Comparison of ENCODE assay signal across 8 cellular contexts in the genomic region with DNA sequence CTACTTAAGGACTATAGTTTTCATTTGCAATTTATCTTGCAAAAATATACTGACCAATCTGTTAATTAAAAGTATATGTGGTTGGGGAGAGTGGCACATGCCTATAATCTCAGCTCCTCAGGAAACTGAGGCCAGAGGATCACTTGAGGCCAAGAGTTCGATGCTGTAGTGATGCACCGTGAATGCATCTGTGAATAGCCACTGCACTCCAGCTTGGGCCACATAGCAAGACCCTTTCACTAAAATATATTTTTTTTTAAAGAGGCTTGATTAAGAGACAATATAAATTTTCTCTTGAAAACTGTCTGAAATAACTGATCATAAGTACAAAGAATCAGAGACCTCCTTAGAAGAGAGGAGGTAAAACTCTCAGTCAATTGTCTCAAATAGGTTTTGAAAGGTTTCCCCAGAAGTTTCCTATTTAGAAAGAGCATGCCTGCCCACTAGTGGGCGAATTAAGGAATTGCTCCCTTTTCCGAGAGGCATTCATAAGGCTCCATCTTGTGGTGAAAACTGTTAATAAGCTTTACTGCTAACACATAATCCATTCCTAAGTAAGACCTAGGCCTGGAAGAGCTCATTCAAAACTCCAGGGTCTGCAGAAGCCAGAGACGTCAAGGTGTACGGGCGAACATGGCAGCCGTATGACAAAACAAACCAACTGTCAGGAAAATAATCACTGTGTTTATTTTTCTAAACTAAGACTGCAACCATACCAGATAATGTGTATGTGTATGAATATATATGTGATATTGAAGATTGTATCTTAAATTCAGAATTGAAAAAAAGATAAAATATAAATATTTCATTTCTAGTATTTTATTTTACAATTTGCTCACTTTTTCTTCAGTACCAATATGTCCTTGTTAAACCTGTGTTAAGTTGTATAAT. TPM values are rescaled to one million over a fixed set of nuclear protein-coding genes. Genes with fewer than 3 reads are reported as not detected.
DNase-seq lines count a peak whose midpoint lies in the region; ATAC-seq and TF ChIP-seq lines count a peak whose summit lies in the region.

No MANE protein-coding gene starts in this region.

- peak; percentile 63 for DNase-seq in Calu3
- DNase-seq in NCI-H526 (lab: John Stamatoyannopoulos, UW), result peak; percentile 81 to 91
- DNase-seq in activated CD4-positive, alpha-beta T cell treated with anti-CD3 and anti-CD28 coated beads for 4 hours, result peak; percentile 39 to 61
- peak; percentile 54 for DNase-seq in ecto neural progenitor cell (ENCODE audit: low spot score)
- DNase-seq in memory B cell (ENCODE audit: low spot score in 2 of 2), result peak; percentile 53 to 77
- DNase-seq in stimulated activated CD8-positive, alpha-beta memory T cell treated with anti-CD3 and anti-CD28 coated beads, Interleukin-4, amount 100 ng/mL, for 48 hours, result peak; percentile 66

- H3K27ac Mint-ChIP-seq in Calu3 (ENCODE audit: unreplicated experiment), result no peak overlapping the region
- no peak overlapping the region for H3K27ac Mint-ChIP-seq in memory B cell

- H3K9me3 Mint-ChIP-seq in Calu3 (ENCODE audit: low read depth, unreplicated experiment) (no peaks in the 10 kb centered on the region), memory B cell (peaks cover 4% of the 10 kb centered on the region)

- no TSS peak for BruUV-seq in Calu3 (replicated peaks; lab: Mats Ljungman, UMichigan)

- intact Hi-C loops in Calu3 (cut with micrococcal nuclease; ENCODE audit: unreplicated experiment), result loop anchor here (1.0 to 10.0 kb wide), 4 partner anchors 93 to 363 kb away; partner anchors contain the start of gene TRPV6

- H3K27me3 Mint-ChIP-seq in Calu3 (ENCODE audit: unreplicated experiment), result peaks cover 26% of the 10 kb centered on the region
- H3K27me3 Mint-ChIP-seq in memory B cell, result no peaks in the 10 kb centered on the region

- TF ChIP-seq CTCF in Calu3 (IDR thresholded peaks at IDR 0.05; ENCODE audit: unreplicated experiment), result peak; percentile 96

- no peaks in the 10 kb centered on the region for H3K36me3 Mint-ChIP-seq in Calu3 (ENCODE audit: insufficient read depth, unreplicated experiment)
- H3K36me3 Mint-ChIP-seq in memory B cell, result peaks cover 4% of the 10 kb centered on the region

- H3K4me1 Mint-ChIP-seq in Calu3 (ENCODE audit: low read depth, unreplicated experiment), result no peaks in the 10 kb centered on the region
- H3K4me1 Mint-ChIP-seq in memory B cell, result peaks cover 8% of the 10 kb centered on the region

- ATAC-seq in GM19467 (IDR thresholded peaks at IDR 0.05; ENCODE audit: unreplicated experiment) (peak; percentile 87), HG03558 (IDR thresholded peaks at IDR 0.05; ENCODE audit: extremely low read depth, unreplicated experiment) (peak; percentile 85), memory B cell (ENCODE audit: low read depth) (peak; percentile 78)

- CTCF ChIA-PET in Calu3 (lab: Charles Lee), result interaction anchor here (0.6 to 2.3 kb wide), 28 partner anchors 9 to 584 kb away, joined by 3 to 65 read pairs (median 4); partner anchors contain the start of gene GSTK1

- H3K4me3 Mint-ChIP-seq in Calu3 (ENCODE audit: low read depth, unreplicated experiment), result no peak overlapping the region
- H3K4me3 Mint-ChIP-seq in memory B cell, result no peak overlapping the region

RNA-seq across cellular contexts. Expression of gene TAS2R40, which starts 6.8 kb away (rescaled TPM):
- not detected in 2 replicates for total RNA-seq in Calu3 (2022)

RNA-seq across cellular contexts. Expression of gene TAS2R39, which starts 31.8 kb away (rescaled TPM):
- total RNA-seq in Calu3 (2022), result not detected in 2 replicates

RNA-seq across cellular contexts. Expression of gene GSTK1, which starts 48.2 kb away (rescaled TPM):
- total RNA-seq in Calu3 (2022), result 109 and 116 TPM in 2 replicates

Comparison
In these comparisons a context has a peak if more than half of its experiments do, and no peak if none do; other contexts are left out.
1. Peak in every context shown above with its lines: DNase-seq and ATAC-seq.